18 cellular contexts compared by ENCODE assay signal in genomic region chr7:40283391-40283790, GRCh38.
DNase-seq lines count a peak whose midpoint lies in the region; ATAC-seq and TF ChIP-seq lines count a peak whose summit lies in the region.
"Had no signal": no experiment of that assay in that cellular context is flagged by ENCODE, and none has a peak within 500 bp of the region (broad histone marks: within the 10 kb centered on the region; RNA-seq: fewer than 3 reads in every experiment).

No MANE protein-coding gene starts in this region.

- no peak overlapping the region for H3K4me3 ChIP-seq in epithelial cell of esophagus (ENCODE audit: low read length)
- H3K4me3 ChIP-seq: BLaER1 treated with 17β-estradiol and CSF1 and Interleukin-3, amounts not matched to agents 10 nM and 100 nM had no signal

- no peaks in the 10 kb centered on the region for H3K4me1 Mint-ChIP-seq in activated naive CD8-positive, alpha-beta T cell treated with anti-CD3 and anti-CD28 coated beads, Interleukin-2, amount 50 U/mL, for 24 hours
- no peaks in the 10 kb centered on the region for H3K4me1 Mint-ChIP-seq in activated T-cell treated with anti-CD3 and anti-CD28 coated beads, Interleukin-2, amount 50 U/mL, for 72 hours (ENCODE audit: low read depth)
- H3K4me1 Mint-ChIP-seq: B cell; CD4-positive, CD25-positive, alpha-beta regulatory T cell; CD8-positive, alpha-beta memory T cell; H9 had no signal

- no peak for TF ChIP-seq CTCF in VCaP (conservative IDR thresholded peaks at IDR 0.05)
- TF ChIP-seq CTCF in epithelial cell of esophagus (IDR thresholded peaks at IDR 0.05; ENCODE audit: insufficient read depth, low read depth, low read length, missing control alignments): no peak

- H3K4me3 Mint-ChIP-seq in activated naive CD8-positive, alpha-beta T cell treated with anti-CD3 and anti-CD28 coated beads, Interleukin-2, amount 50 U/mL, for 24 hours: no peak overlapping the region
- no peak overlapping the region for H3K4me3 Mint-ChIP-seq in activated T-cell treated with anti-CD3 and anti-CD28 coated beads, Interleukin-2, amount 50 U/mL, for 72 hours
- H3K4me3 Mint-ChIP-seq: B cell; CD4-positive, CD25-positive, alpha-beta regulatory T cell; CD8-positive, alpha-beta memory T cell; H9 had no signal

- H3K27ac Mint-ChIP-seq in activated naive CD8-positive, alpha-beta T cell treated with anti-CD3 and anti-CD28 coated beads, Interleukin-2, amount 50 U/mL, for 24 hours: no peak overlapping the region
- H3K27ac Mint-ChIP-seq in activated T-cell treated with anti-CD3 and anti-CD28 coated beads, Interleukin-2, amount 50 U/mL, for 72 hours: no peak overlapping the region
- H3K27ac Mint-ChIP-seq: B cell; CD4-positive, CD25-positive, alpha-beta regulatory T cell; CD8-positive, alpha-beta memory T cell; H9 had no signal

- H3K27ac ChIP-seq in VCaP: peak overlapping the region; percentile 75
- H3K27ac ChIP-seq: BLaER1 treated with 17β-estradiol and CSF1 and Interleukin-3, amounts not matched to agents 10 nM and 100 nM had no signal

- no peaks in the 10 kb centered on the region for H3K27me3 Mint-ChIP-seq in activated naive CD8-positive, alpha-beta T cell treated with anti-CD3 and anti-CD28 coated beads, Interleukin-2, amount 50 U/mL, for 24 hours
- no peaks in the 10 kb centered on the region for H3K27me3 Mint-ChIP-seq in activated T-cell treated with anti-CD3 and anti-CD28 coated beads, Interleukin-2, amount 50 U/mL, for 72 hours (ENCODE audit: low read depth)
- H3K27me3 Mint-ChIP-seq: B cell had no signal

- no peaks in the 10 kb centered on the region for H3K36me3 Mint-ChIP-seq in activated naive CD8-positive, alpha-beta T cell treated with anti-CD3 and anti-CD28 coated beads, Interleukin-2, amount 50 U/mL, for 24 hours (ENCODE audit: low read depth)
- peaks cover 0 to 1% of the 10 kb centered on the region in 2 donors for H3K36me3 Mint-ChIP-seq in activated T-cell treated with anti-CD3 and anti-CD28 coated beads, Interleukin-2, amount 50 U/mL, for 72 hours (ENCODE audit: insufficient read depth in 2 of 2)
- H3K36me3 Mint-ChIP-seq: CD4-positive, CD25-positive, alpha-beta regulatory T cell had no signal

- peak; percentile 36 for ATAC-seq in GM18867 (IDR thresholded peaks at IDR 0.05; ENCODE audit: unreplicated experiment)
- ATAC-seq in activated naive CD8-positive, alpha-beta T cell treated with anti-CD3 and anti-CD28 coated beads, Interleukin-2, amount 50 U/mL, for 24 hours: no peak
- ATAC-seq in activated T-cell treated with anti-CD3 and anti-CD28 coated beads, Interleukin-2, amount 50 U/mL, for 72 hours (replicated peaks in 1 of 2): no peak

- no peaks in the 10 kb centered on the region for H3K9me3 Mint-ChIP-seq in activated naive CD8-positive, alpha-beta T cell treated with anti-CD3 and anti-CD28 coated beads, Interleukin-2, amount 50 U/mL, for 24 hours
- H3K9me3 Mint-ChIP-seq in activated T-cell treated with anti-CD3 and anti-CD28 coated beads, Interleukin-2, amount 50 U/mL, for 72 hours: peaks cover 2 to 3% of the 10 kb centered on the region in 2 donors

- peak; percentile 33 for DNase-seq in epithelial cell of esophagus (ENCODE audit: low read depth)
- DNase-seq in renal cortical epithelial cell (ENCODE audit: low read depth): peak; percentile 59
- no peak for DNase-seq in activated naive CD8-positive, alpha-beta T cell treated with anti-CD3 and anti-CD28 coated beads, Interleukin-2, amount 50 U/mL, for 24 hours
- no peak for DNase-seq in cortex of kidney (lab: John Stamatoyannopoulos, UW)
- DNase-seq in NCI-H510A treated with DMSO at 0.1 percent for 48 hours (lab: John Stamatoyannopoulos, UW): no peak
- DNase-seq in activated T-cell treated with anti-CD3 and anti-CD28 coated beads, Interleukin-2, amount 50 U/mL, for 72 hours: no peak
- DNase-seq: CD4-positive, CD25-positive, alpha-beta regulatory T cell; CD8-positive, alpha-beta memory T cell; COR-L47; DMS 273 treated with DMSO at 0.1 percent for 48 hours; DMS53; DND-41; H9; IMR-90 had no signal

Comparison
In these comparisons a context has a peak if more than half of its experiments do, and no peak if none do; other contexts are left out.
1. DNase-seq: peak in epithelial cell of esophagus (single experiment) and renal cortical epithelial cell (single experiment); none in activated naive CD8-positive, alpha-beta T cell treated with anti-CD3 and anti-CD28 coated beads, Interleukin-2, amount 50 U/mL, for 24 hours (single experiment), cortex of kidney (single experiment), NCI-H510A treated with DMSO at 0.1 percent for 48 hours (single experiment) and activated T-cell treated with anti-CD3 and anti-CD28 coated beads, Interleukin-2, amount 50 U/mL, for 72 hours (0 of 2).